In genomic region chr11:389369-389768, GRCh38 we compare ENCODE assay signal across 6 cellular contexts. TPM values are rescaled to one million over a fixed set of nuclear protein-coding genes. Genes with fewer than 3 reads are reported as not detected.
"Had no signal": no experiment of that assay in that cellular context is flagged by ENCODE, and none has a peak within 500 bp of the region (broad histone marks: within the 10 kb centered on the region; RNA-seq: fewer than 3 reads in every experiment).

No MANE protein-coding gene starts in this region.

RNA-seq across cellular contexts. Expression of gene PKP3, which starts 4.6 kb away (rescaled TPM):
- total RNA-seq: activated naive CD4-positive, alpha-beta T cell treated with anti-CD3 and anti-CD28 coated beads for 36 hours; activated naive CD8-positive, alpha-beta T cell treated with anti-CD3 and anti-CD28 coated beads for 36 hours; activated T-helper 1 cell treated with anti-CD3 and anti-CD28 coated beads, Interleukin-12 subunit alpha, Interleukin-12 subunit beta, Interleukin-2, Interleukin-4 antibody, amounts not matched to agents 30 ng/mL and 10 ng/mL and 1 ng/mL, durations not matched to agents 14 hours and 24 hours and 36 hours; activated T-helper 17 cell treated with anti-CD3 and anti-CD28 coated beads, Interleukin-2, amount 50 U/mL, for 72 hours; activated T-helper 2 cell treated with anti-CD3 and anti-CD28 coated beads, Interferon-gamma antibody, Interleukin-2, Interleukin-4, amounts not matched to agents 10 μg/mL and 5 μg/mL and 100 μg/mL, durations not matched to agents 14 hours and 24 hours and 36 hours; ascending aorta had no signal

RNA-seq across cellular contexts. Expression of gene B4GALNT4, which starts 20.1 kb away (rescaled TPM):
- total RNA-seq: ascending aorta had no signal
